Comparison of ENCODE assay signal across 21 cellular contexts in genomic region chr12:66742508-66743367, GRCh38.
DNase-seq lines count a peak whose midpoint lies in the region; ATAC-seq lines count a peak whose summit lies in the region.
"Had no signal": no experiment of that assay in that cellular context is flagged by ENCODE, and none has a peak within 500 bp of the region (broad histone marks: within the 10 kb centered on the region; RNA-seq: fewer than 3 reads in every experiment).

No MANE protein-coding gene starts in this region.

- H3K4me3 Mint-ChIP-seq in CD8-positive, alpha-beta memory T cell: peak overlapping the region in 4 of 7 donors; percentile 5 to 23 (median 12)
- no peak overlapping the region for H3K4me3 Mint-ChIP-seq in activated naive CD8-positive, alpha-beta T cell treated with anti-CD3 and anti-CD28 coated beads for 36 hours
- H3K4me3 Mint-ChIP-seq: type B pancreatic cell had no signal

- H3K36me3 Mint-ChIP-seq in CD8-positive, alpha-beta memory T cell: peaks cover 0 to 6% (median 0%) of the 10 kb centered on the region in 3 donors
- H3K36me3 Mint-ChIP-seq in activated naive CD8-positive, alpha-beta T cell treated with anti-CD3 and anti-CD28 coated beads for 36 hours: no peaks in the 10 kb centered on the region
- H3K36me3 Mint-ChIP-seq: type B pancreatic cell had no signal

- no peaks in the 10 kb centered on the region for H3K36me3 ChIP-seq in BLaER1 treated with 17β-estradiol and CSF1 and Interleukin-3, amounts not matched to agents 10 nM and 100 nM
- H3K36me3 ChIP-seq in CD8-positive, alpha-beta memory T cell (ENCODE audit: insufficient read depth, low read length): no peaks in the 10 kb centered on the region
- H3K36me3 ChIP-seq: MG63, neutrophil, Peyer's patch had no signal

- peak overlapping the region in 2 of 8 donors; percentile 3 to 37 for H3K27ac Mint-ChIP-seq in CD8-positive, alpha-beta memory T cell
- peak overlapping the region; percentile 17 for H3K27ac Mint-ChIP-seq in activated naive CD8-positive, alpha-beta T cell treated with anti-CD3 and anti-CD28 coated beads for 36 hours
- H3K27ac Mint-ChIP-seq: type B pancreatic cell had no signal

- peak overlapping the region in 9 of 11 experiments; percentile 14 to 62 (median 25); a peak in 13 of 22 replicates for H3K4me2 ChIP-seq in BLaER1 treated with 17β-estradiol and CSF1 and Interleukin-3, amounts not matched to agents 10 nM and 100 nM
- H3K4me2 ChIP-seq: hepatocyte had no signal

- peaks cover 0 to 2% (median 0%) of the 10 kb centered on the region in 5 donors for H3K9me3 Mint-ChIP-seq in CD8-positive, alpha-beta memory T cell
- peaks cover 4% of the 10 kb centered on the region for H3K9me3 Mint-ChIP-seq in activated naive CD8-positive, alpha-beta T cell treated with anti-CD3 and anti-CD28 coated beads for 36 hours
- H3K9me3 Mint-ChIP-seq: type B pancreatic cell had no signal

- H3K4me1 Mint-ChIP-seq in CD8-positive, alpha-beta memory T cell: peaks cover 11 to 16% (median 12%) of the 10 kb centered on the region in 3 donors
- H3K4me1 Mint-ChIP-seq in activated naive CD8-positive, alpha-beta T cell treated with anti-CD3 and anti-CD28 coated beads for 36 hours: peaks cover 24% of the 10 kb centered on the region

- POLR2A ChIA-PET in CD8-positive, alpha-beta memory T cell (lab: Charles Lee): no interaction called here

- no peaks in the 10 kb centered on the region for H3K27me3 ChIP-seq in BLaER1 treated with 17β-estradiol and CSF1 and Interleukin-3, amounts not matched to agents 10 nM and 100 nM
- H3K27me3 ChIP-seq in CD8-positive, alpha-beta memory T cell (ENCODE audit: insufficient read depth, low read length, poor library complexity, severe bottlenecking): no peaks in the 10 kb centered on the region
- H3K27me3 ChIP-seq: hepatocyte, neutrophil, Peyer's patch had no signal

- H3K4me3 ChIP-seq in BLaER1 treated with 17β-estradiol and CSF1 and Interleukin-3, amounts not matched to agents 10 nM and 100 nM: no peak overlapping the region
- no peak overlapping the region for H3K4me3 ChIP-seq in CD8-positive, alpha-beta memory T cell (ENCODE audit: low read length)
- H3K4me3 ChIP-seq: hepatocyte, MG63, Peyer's patch had no signal

- H4K20me1 ChIP-seq in BLaER1 treated with 17β-estradiol and CSF1 and Interleukin-3, amounts not matched to agents 10 nM and 100 nM: no peaks in the 10 kb centered on the region

- peak overlapping the region in 3 of 11 experiments; percentile 4 to 15 (median 9); a peak in 2 of 22 replicates for H3K27ac ChIP-seq in BLaER1 treated with 17β-estradiol and CSF1 and Interleukin-3, amounts not matched to agents 10 nM and 100 nM
- H3K27ac ChIP-seq in CD8-positive, alpha-beta memory T cell (ENCODE audit: low read depth, low read length): no peak overlapping the region
- H3K27ac ChIP-seq: epithelial cell of prostate, hepatocyte, neutrophil, Peyer's patch had no signal

- DNase-seq in CD8-positive, alpha-beta memory T cell: peak in 1 of 5 donors; percentile 18
- DNase-seq in MV-4-11 (lab: John Stamatoyannopoulos, UW) (peak; percentile 9), G401 (ENCODE audit: low spot score) (no peak)
- DNase-seq in activated naive CD8-positive, alpha-beta T cell treated with anti-CD3 and anti-CD28 coated beads for 36 hours: no peak
- DNase-seq in activated effector memory CD4-positive, alpha-beta T cell treated with anti-CD3 and anti-CD28 coated beads, Interleukin-2, amount 50 U/mL, for 16 hours: no peak
- DNase-seq: foreskin fibroblast; MG63; NCI-H187 treated with DMSO at 0.1 percent for 48 hours; NCI-H226; Peyer's patch; small intestine; stimulated activated CD4-positive, alpha-beta T cell treated with anti-CD3 and anti-CD28 coated beads, Interleukin-4, amount 100 ng/mL, for 1 hour; T1000 had no signal

- in situ Hi-C loops in G401 (cut with HindIII; ENCODE audit: low sequenced_read_pairs): no loop called here

- H3K4me1 ChIP-seq in BLaER1 treated with 17β-estradiol and CSF1 and Interleukin-3, amounts not matched to agents 10 nM and 100 nM: peaks cover 7 to 16% (median 13%) of the 10 kb centered on the region in 10 experiments; a peak in 19 of 20 replicates
- peaks cover 17% of the 10 kb centered on the region for H3K4me1 ChIP-seq in CD8-positive, alpha-beta memory T cell (ENCODE audit: insufficient read depth, low read length)
- H3K4me1 ChIP-seq: Peyer's patch had no signal

- H3K9ac ChIP-seq in BLaER1 treated with 17β-estradiol and CSF1 and Interleukin-3, amounts not matched to agents 10 nM and 100 nM: no peak overlapping the region

- 0 out of 22 replicates have a peak, but pooled peaks cover 0 to 3% (median 0%) of the 10 kb centered on the region in 11 experiments for H3K9me3 ChIP-seq in BLaER1 treated with 17β-estradiol and CSF1 and Interleukin-3, amounts not matched to agents 10 nM and 100 nM (replicated peaks in 1 of 11)
- no peaks in the 10 kb centered on the region for H3K9me3 ChIP-seq in CD8-positive, alpha-beta memory T cell (ENCODE audit: low read length)
- H3K9me3 ChIP-seq: MG63, neutrophil, Peyer's patch had no signal

- peaks cover 3 to 22% of the 10 kb centered on the region in 2 donors for H3K27me3 Mint-ChIP-seq in CD8-positive, alpha-beta memory T cell
- H3K27me3 Mint-ChIP-seq in activated naive CD8-positive, alpha-beta T cell treated with anti-CD3 and anti-CD28 coated beads for 36 hours: no peaks in the 10 kb centered on the region
- H3K27me3 Mint-ChIP-seq: type B pancreatic cell had no signal

- no peak for ATAC-seq in HG02885 (IDR thresholded peaks at IDR 0.05; ENCODE audit: poor library complexity, unreplicated experiment)
- ATAC-seq: HCT116, HepG2 had no signal

- CTCF ChIA-PET in CD8-positive, alpha-beta memory T cell (lab: Charles Lee): no interaction called here
